In genomic region chr7:6502886-6503285, GRCh38 we compare ENCODE assay signal across 9 cellular contexts. TPM values are rescaled to one million over a fixed set of nuclear protein-coding genes. Genes with fewer than 3 reads are reported as not detected.
DNase-seq lines count a peak whose midpoint lies in the region; ATAC-seq, FAIRE-seq and TF ChIP-seq lines count a peak whose summit lies in the region.
"Had no signal": no experiment of that assay in that cellular context is flagged by ENCODE, and none has a peak within 500 bp of the region (broad histone marks: within the 10 kb centered on the region; RNA-seq: fewer than 3 reads in every experiment).

No MANE protein-coding gene starts in this region.

- TF ChIP-seq POLR2A in suprapubic skin (IDR thresholded peaks at IDR 0.05): no peak

- H3K36me3 ChIP-seq in kidney (ENCODE audit: control insufficient read depth in 1 of 2, insufficient read depth in 2 of 2, low read length in 2 of 2) (no peaks in the 10 kb centered on the region), suprapubic skin (no peaks in the 10 kb centered on the region)

- no peak for TF ChIP-seq EP300 in suprapubic skin (IDR thresholded peaks at IDR 0.05)

- H3K27ac Mint-ChIP-seq in activated CD4-positive, alpha-beta T cell treated with anti-CD3 and anti-CD28 coated beads, Interleukin-2, amount 10 ng/mL, durations not matched to agents 24 days and 14 days: no peak overlapping the region
- no peak overlapping the region for H3K27ac Mint-ChIP-seq in WTC11

- no peaks in the 10 kb centered on the region for H3K27me3 ChIP-seq in suprapubic skin

- H3K4me1 ChIP-seq in kidney (ENCODE audit: control insufficient read depth in 1 of 2, insufficient read depth in 1 of 2, low read depth in 1 of 2, low read length in 2 of 2) (peaks cover 0 to 6% of the 10 kb centered on the region in 2 donors), suprapubic skin (peaks cover 14% of the 10 kb centered on the region)

- no peak for ATAC-seq in WTC11

- intact Hi-C loops in activated CD4-positive, alpha-beta T cell treated with anti-CD3 and anti-CD28 coated beads, Interleukin-2, amount 10 ng/mL, durations not matched to agents 24 days and 14 days (cut with micrococcal nuclease): no loop called here
- intact Hi-C loops in kidney (cut with DNase I): no loop called here

- no peaks in the 10 kb centered on the region for H3K9me3 ChIP-seq in kidney (ENCODE audit: control insufficient read depth in 1 of 2, low read length in 2 of 2)
- H3K9me3 ChIP-seq in suprapubic skin: no peaks in the 10 kb centered on the region

- WGBS in suprapubic skin: 40% methylated on average over 1 of the region's 13 CpGs

- no peak overlapping the region for H3K9ac ChIP-seq in kidney (ENCODE audit: low read length in 2 of 2)

- no peak overlapping the region for H3K27ac ChIP-seq in kidney (ENCODE audit: low read depth in 2 of 2, low read length in 2 of 2)
- H3K27ac ChIP-seq in suprapubic skin: no peak overlapping the region

- H3K4me3 ChIP-seq in kidney (ENCODE audit: low read length in 2 of 2): peak overlapping the region; percentile 28 to 64
- H3K4me3 ChIP-seq in suprapubic skin: peak overlapping the region; percentile 73

- FAIRE-seq in kidney (lab: Jason Lieb, UNC): no peak

- H3K36me3 Mint-ChIP-seq in activated CD4-positive, alpha-beta T cell treated with anti-CD3 and anti-CD28 coated beads, Interleukin-2, amount 10 ng/mL, durations not matched to agents 24 days and 14 days (ENCODE audit: low read depth): no peaks in the 10 kb centered on the region
- no peaks in the 10 kb centered on the region for H3K36me3 Mint-ChIP-seq in WTC11
- H3K36me3 Mint-ChIP-seq: IgD-negative memory B cell had no signal

- POLR2A ChIA-PET in WTC11 (lab: Charles Lee): no interaction called here

- DNase-seq in activated CD4-positive, alpha-beta T cell treated with anti-CD3 and anti-CD28 coated beads, Interleukin-2, amount 10 ng/mL, durations not matched to agents 24 days and 14 days: no peak
- DNase-seq in activated CD4-positive, alpha-beta T cell treated with anti-CD3 and anti-CD28 coated beads for 4 hours: no peak
- no peak for DNase-seq in WTC11 (ENCODE audit: low spot score)
- DNase-seq in kidney: no peak
- DNase-seq in suprapubic skin (ENCODE audit: low spot score in 2 of 2): no peak
- DNase-seq in foreskin melanocyte: no peak
- DNase-seq in AG20443 (ENCODE audit: low spot score): no peak
- no peak for DNase-seq in AG08396 (ENCODE audit: low spot score)

- CTCF ChIA-PET in WTC11 (lab: Charles Lee): no interaction called here

- no peak for TF ChIP-seq CTCF in WTC11 (IDR thresholded peaks at IDR 0.05)
- TF ChIP-seq CTCF in kidney (IDR thresholded peaks at IDR 0.05; ENCODE audit: borderline replicate concordance, extremely low read depth, insufficient read depth): no peak
- no peak for TF ChIP-seq CTCF in suprapubic skin (IDR thresholded peaks at IDR 0.05)

- H3K27me3 Mint-ChIP-seq in activated CD4-positive, alpha-beta T cell treated with anti-CD3 and anti-CD28 coated beads, Interleukin-2, amount 10 ng/mL, durations not matched to agents 24 days and 14 days: no peaks in the 10 kb centered on the region
- peaks cover 5% of the 10 kb centered on the region for H3K27me3 Mint-ChIP-seq in WTC11 (ENCODE audit: low read depth)
- H3K27me3 Mint-ChIP-seq: IgD-negative memory B cell had no signal

- no peaks in the 10 kb centered on the region for H3K9me3 Mint-ChIP-seq in activated CD4-positive, alpha-beta T cell treated with anti-CD3 and anti-CD28 coated beads, Interleukin-2, amount 10 ng/mL, durations not matched to agents 24 days and 14 days
- no peaks in the 10 kb centered on the region for H3K9me3 Mint-ChIP-seq in WTC11
- H3K9me3 Mint-ChIP-seq: IgD-negative memory B cell had no signal

- peak overlapping the region; percentile 28 for H3K4me3 Mint-ChIP-seq in activated CD4-positive, alpha-beta T cell treated with anti-CD3 and anti-CD28 coated beads, Interleukin-2, amount 10 ng/mL, durations not matched to agents 24 days and 14 days
- H3K4me3 Mint-ChIP-seq in WTC11: peak overlapping the region; percentile 76

- peaks cover 11% of the 10 kb centered on the region for H3K4me1 Mint-ChIP-seq in activated CD4-positive, alpha-beta T cell treated with anti-CD3 and anti-CD28 coated beads, Interleukin-2, amount 10 ng/mL, durations not matched to agents 24 days and 14 days
- H3K4me1 Mint-ChIP-seq in WTC11: peaks cover 8% of the 10 kb centered on the region; the same call in 1 of the 2 replicates

TF ChIP-seq in WTC11, 78 proteins besides CTCF, POLR2A, EP300 and RAD21 (continues in another document):
- TF ChIP-seq USF1 (CRISPR knock-in tag; IDR thresholded peaks at IDR 0.05): no peak
- TF ChIP-seq NFE2L1 (CRISPR knock-in tag; IDR thresholded peaks at IDR 0.05): no peak
- no peak for TF ChIP-seq TP53 (CRISPR knock-in tag; IDR thresholded peaks at IDR 0.05)
- TF ChIP-seq E2F4 (CRISPR knock-in tag; IDR thresholded peaks at IDR 0.05; ENCODE audit: borderline replicate concordance, low read depth): no peak
- TF ChIP-seq FOXP1 (CRISPR knock-in tag; IDR thresholded peaks at IDR 0.05; ENCODE audit: borderline replicate concordance): no peak
- no peak for TF ChIP-seq MXD4 (CRISPR knock-in tag; IDR thresholded peaks at IDR 0.05; ENCODE audit: borderline replicate concordance)
- TF ChIP-seq ERG (CRISPR knock-in tag; IDR thresholded peaks at IDR 0.05): no peak
- TF ChIP-seq NFATC4 (CRISPR knock-in tag; IDR thresholded peaks at IDR 0.05): no peak

RNA-seq across cellular contexts. Expression of gene KDELR2, which starts 18.9 kb away (rescaled TPM):
- total RNA-seq in activated CD4-positive, alpha-beta T cell treated with anti-CD3 and anti-CD28 coated beads, Interleukin-2, amount 10 ng/mL, durations not matched to agents 24 days and 14 days: 64.0 and 73.8 TPM in 2 replicates
- total RNA-seq in WTC11 (2021) (79.4 to 84.3 TPM (median 79.9 TPM) in 3 replicates), kidney (109 TPM), suprapubic skin (10 to 100 TPM; 62.4 to 70.5 (median 68.9) TPM)
- polyA plus RNA-seq in kidney (ENCODE audit: insufficient read depth, low read depth, low replicate concordance): 108 TPM

RNA-seq across cellular contexts. Expression of gene GRID2IP, which starts 48.4 kb away (rescaled TPM):
- total RNA-seq in activated CD4-positive, alpha-beta T cell treated with anti-CD3 and anti-CD28 coated beads, Interleukin-2, amount 10 ng/mL, durations not matched to agents 24 days and 14 days: 0.05 TPM in 1 of 2 replicates, not detected in the other
- total RNA-seq in WTC11 (2021) (3.0 to 4.8 TPM (median 4.6 TPM) in 3 replicates), kidney (0.76 TPM), suprapubic skin (1 to 10 TPM in 1 of 4 donors, under 1 TPM in 3; 0.16 to 1.0 (median 0.62) TPM)
- polyA plus RNA-seq in kidney (ENCODE audit: insufficient read depth, low read depth, low replicate concordance): 0.11 TPM

RNA-seq across cellular contexts. Expression of gene DAGLB, which starts 55.1 kb away (rescaled TPM):
- total RNA-seq in activated CD4-positive, alpha-beta T cell treated with anti-CD3 and anti-CD28 coated beads, Interleukin-2, amount 10 ng/mL, durations not matched to agents 24 days and 14 days: 18.8 and 26.8 TPM in 2 replicates
- 32.7 to 38.7 TPM (median 33.6 TPM) in 3 replicates for total RNA-seq in WTC11 (2021)
- 25.6 TPM for total RNA-seq in kidney
- 7.7 TPM for polyA plus RNA-seq in kidney (ENCODE audit: insufficient read depth, low read depth, low replicate concordance)
- 10 to 100 TPM; 19.0 to 61.2 (median 22.0) TPM for total RNA-seq in suprapubic skin
